ENCODE assay signal across 20 cellular contexts in genomic region chr7:28005848-28006233, GRCh38.
DNase-seq lines count a peak whose midpoint lies in the region; ATAC-seq, FAIRE-seq and TF ChIP-seq lines count a peak whose summit lies in the region.
"Had no signal": no experiment of that assay in that cellular context is flagged by ENCODE, and none has a peak within 500 bp of the region (broad histone marks: within the 10 kb centered on the region; RNA-seq: fewer than 3 reads in every experiment).

No MANE protein-coding gene starts in this region.

- TF ChIP-seq CTCF in D721Med (IDR thresholded peaks at IDR 0.05; ENCODE audit: insufficient read depth, missing control alignments) (no peak), natural killer cell (IDR thresholded peaks at IDR 0.05) (no peak)

- peak; percentile 43 for DNase-seq in D721Med (ENCODE audit: insufficient read length, low spot score)
- peak; percentile 98 for DNase-seq in NCI-H82 treated with DMSO at 0.1 percent for 48 hours (lab: John Stamatoyannopoulos, UW; ENCODE audit: unreplicated experiment)
- DNase-seq in erythroblast (lab: John Stamatoyannopoulos, UW) = peak; percentile 46 to 60
- DNase-seq in natural killer cell = no peak
- DNase-seq in cerebellum (ENCODE audit: low spot score) = no peak
- DNase-seq in Ammon's horn (ENCODE audit: low spot score) = no peak
- no peak for DNase-seq in DMS53 treated with DMSO at 0.1 percent for 48 hours (lab: John Stamatoyannopoulos, UW; ENCODE audit: unreplicated experiment)
- no peak for DNase-seq in NCI-H1694 treated with DMSO at 0.1 percent for 48 hours (lab: John Stamatoyannopoulos, UW)
- DNase-seq: activated CD4-positive, alpha-beta memory T cell treated with anti-CD3 and anti-CD28 coated beads for 36 hours; activated naive CD4-positive, alpha-beta T cell treated with anti-CD3 and anti-CD28 coated beads, Interleukin-2, amount 10 ng/mL, durations not matched to agents 7 days and 5 days; CD8-positive, alpha-beta memory T cell; KG1; NCI-H187; NCI-H345; RPMI8226; stimulated activated CD4-positive, alpha-beta T cell treated with anti-CD3 and anti-CD28 coated beads, Interleukin-12 subunit alpha, Interleukin-12 subunit beta, amount 100 ng/mL, for 4 hours; stimulated activated CD8-positive, alpha-beta memory T cell treated with anti-CD3 and anti-CD28 coated beads, Interleukin-4, amount 100 ng/mL, for 48 hours had no signal

- peak overlapping the region; percentile 59 for H3K4me3 Mint-ChIP-seq in natural killer cell
- H3K4me3 Mint-ChIP-seq: activated CD4-positive, alpha-beta memory T cell treated with anti-CD3 and anti-CD28 coated beads for 36 hours; activated naive CD4-positive, alpha-beta T cell treated with anti-CD3 and anti-CD28 coated beads, Interleukin-2, amount 10 ng/mL, durations not matched to agents 7 days and 5 days; CD8-positive, alpha-beta memory T cell; neural crest cell had no signal

- H3K27me3 Mint-ChIP-seq in natural killer cell (ENCODE audit: low read depth in 2 of 2) = no peaks in the 10 kb centered on the region
- H3K27me3 Mint-ChIP-seq: activated CD4-positive, alpha-beta memory T cell treated with anti-CD3 and anti-CD28 coated beads for 36 hours; activated naive CD4-positive, alpha-beta T cell treated with anti-CD3 and anti-CD28 coated beads, Interleukin-2, amount 10 ng/mL, durations not matched to agents 7 days and 5 days; CD8-positive, alpha-beta memory T cell had no signal

- intact Hi-C loops in natural killer cell (cut with micrococcal nuclease) = no loop called here

- no peak for TF ChIP-seq POLR2A in erythroblast (IDR thresholded peaks at IDR 0.05; ENCODE audit: low read length)

- H3K36me3 Mint-ChIP-seq in natural killer cell = no peaks in the 10 kb centered on the region
- H3K36me3 Mint-ChIP-seq: activated CD4-positive, alpha-beta memory T cell treated with anti-CD3 and anti-CD28 coated beads for 36 hours; activated naive CD4-positive, alpha-beta T cell treated with anti-CD3 and anti-CD28 coated beads, Interleukin-2, amount 10 ng/mL, durations not matched to agents 7 days and 5 days had no signal

- peak; percentile 96 for FAIRE-seq in D721Med (lab: Jason Lieb, UNC)
- FAIRE-seq: colon, endometrium had no signal

- peak; percentile 13 to 65 (median 19) for ATAC-seq in natural killer cell

- peak overlapping the region; percentile 64 to 85 for H3K27ac Mint-ChIP-seq in natural killer cell
- H3K27ac Mint-ChIP-seq: activated CD4-positive, alpha-beta memory T cell treated with anti-CD3 and anti-CD28 coated beads for 36 hours; activated naive CD4-positive, alpha-beta T cell treated with anti-CD3 and anti-CD28 coated beads, Interleukin-2, amount 10 ng/mL, durations not matched to agents 7 days and 5 days had no signal

- peaks cover 79 to 86% of the 10 kb centered on the region in 2 donors for H3K4me1 Mint-ChIP-seq in natural killer cell
- H3K4me1 Mint-ChIP-seq: activated naive CD4-positive, alpha-beta T cell treated with anti-CD3 and anti-CD28 coated beads, Interleukin-2, amount 10 ng/mL, durations not matched to agents 7 days and 5 days; neural crest cell had no signal

- no peaks in the 10 kb centered on the region for H3K9me3 Mint-ChIP-seq in natural killer cell
- H3K9me3 Mint-ChIP-seq: activated CD4-positive, alpha-beta memory T cell treated with anti-CD3 and anti-CD28 coated beads for 36 hours; activated naive CD4-positive, alpha-beta T cell treated with anti-CD3 and anti-CD28 coated beads, Interleukin-2, amount 10 ng/mL, durations not matched to agents 7 days and 5 days; CD8-positive, alpha-beta memory T cell; neural crest cell had no signal

Comparison
In these comparisons a context has a peak if more than half of its experiments do, and no peak if none do; other contexts are left out.
1. DNase-seq: peak in D721Med (single experiment), NCI-H82 treated with DMSO at 0.1 percent for 48 hours (single experiment) and erythroblast (2 of 2); none in natural killer cell (single experiment), cerebellum (single experiment), Ammon's horn (single experiment), DMS53 treated with DMSO at 0.1 percent for 48 hours (single experiment) and NCI-H1694 treated with DMSO at 0.1 percent for 48 hours (single experiment).